Comparison of ENCODE assay signal across 31 cellular contexts in the genomic region with DNA sequence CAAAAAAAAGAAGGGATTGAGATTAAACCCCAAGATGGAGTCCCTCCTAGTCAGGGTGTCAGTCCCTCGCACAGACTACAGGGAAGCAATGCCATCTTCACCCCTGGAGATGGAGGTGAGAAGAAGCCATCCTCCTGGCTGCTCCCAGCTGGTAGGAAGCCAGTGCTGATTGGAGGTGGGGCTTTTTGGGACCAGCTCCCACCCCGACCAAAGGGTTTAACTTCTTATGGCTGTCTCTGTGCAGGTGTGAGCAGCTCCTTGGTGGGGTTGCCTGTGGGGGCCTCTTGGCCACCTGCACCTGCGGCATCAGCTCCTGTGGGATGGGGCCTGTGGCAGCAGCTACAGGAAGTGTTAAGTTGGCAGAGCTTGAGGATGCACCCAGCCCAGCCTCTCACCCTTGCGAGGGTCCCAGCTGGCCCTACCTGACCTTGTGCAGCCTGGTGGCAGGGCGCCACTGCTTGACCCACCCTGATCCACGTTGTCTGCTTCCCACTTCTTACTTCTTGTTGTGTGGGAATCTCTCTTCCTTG. TPM values are rescaled to one million over a fixed set of nuclear protein-coding genes. Genes with fewer than 3 reads are reported as not detected.
"Had no signal": no experiment of that assay in that cellular context is flagged by ENCODE, and none has a peak within 500 bp of the region (broad histone marks: within the 10 kb centered on the region; RNA-seq: fewer than 3 reads in every experiment).

No MANE protein-coding gene starts in this region.

- H3K4me3 Mint-ChIP-seq: activated CD4-positive, alpha-beta memory T cell treated with anti-CD3 and anti-CD28 coated beads, Interleukin-2, amount 10 ng/mL, durations not matched to agents 7 days and 5 days; activated CD4-positive, alpha-beta T cell treated with anti-CD3 and anti-CD28 coated beads, Interleukin-2, amount 10 ng/mL, durations not matched to agents 7 days and 5 days; activated naive CD4-positive, alpha-beta T cell treated with anti-CD3 and anti-CD28 coated beads for 36 hours; activated naive CD8-positive, alpha-beta T cell treated with anti-CD3 and anti-CD28 coated beads, Interleukin-2, amount 10 ng/mL, durations not matched to agents 7 days and 5 days; immature natural killer cell; memory B cell; naive thymus-derived CD8-positive, alpha-beta T cell; neural crest cell; stimulated activated naive CD8-positive, alpha-beta T cell treated with anti-CD3 and anti-CD28 coated beads, Interleukin-15, Interleukin-2, amounts not matched to agents 100 ng/mL and 50 ng/mL, for 24 hours had no signal

- H3K27ac ChIP-seq: brain microvascular endothelial cell, esophagus muscularis mucosa, foreskin keratinocyte, heart left ventricle, parathyroid adenoma, right atrium auricular region, thyroid gland, upper lobe of left lung had no signal

- H3K36me3 Mint-ChIP-seq: activated naive CD8-positive, alpha-beta T cell treated with anti-CD3 and anti-CD28 coated beads, Interleukin-2, amount 10 ng/mL, durations not matched to agents 7 days and 5 days; immature natural killer cell; memory B cell; naive thymus-derived CD8-positive, alpha-beta T cell had no signal

- H3K27me3 ChIP-seq: foreskin keratinocyte, right atrium auricular region, thyroid gland, upper lobe of left lung had no signal

- DNase-seq: activated CD4-positive, alpha-beta memory T cell treated with anti-CD3 and anti-CD28 coated beads, Interleukin-2, amount 10 ng/mL, durations not matched to agents 7 days and 5 days; activated CD4-positive, alpha-beta T cell treated with anti-CD3 and anti-CD28 coated beads, Interleukin-2, amount 10 ng/mL, durations not matched to agents 7 days and 5 days; activated naive CD4-positive, alpha-beta T cell treated with anti-CD3 and anti-CD28 coated beads for 36 hours; activated naive CD8-positive, alpha-beta T cell treated with anti-CD3 and anti-CD28 coated beads, Interleukin-2, amount 10 ng/mL, durations not matched to agents 7 days and 5 days; activated T-cell treated with anti-CD3 and anti-CD28 coated beads, Interleukin-2, amount 50 U/mL, for 48 hours; brain microvascular endothelial cell; caudate nucleus; foreskin keratinocyte; heart left ventricle; hypothalamus; immature natural killer cell; occipital lobe; stimulated activated CD4-positive, alpha-beta T cell treated with anti-CD3 and anti-CD28 coated beads, Interleukin-12 subunit alpha, Interleukin-12 subunit beta, amount 100 ng/mL, for 4 hours; stimulated activated CD4-positive, alpha-beta T cell treated with anti-CD3 and anti-CD28 coated beads, Interleukin-4, amount 100 ng/mL, for 1 hour; thyroid gland had no signal

- H3K4me1 ChIP-seq: esophagus muscularis mucosa, foreskin keratinocyte, heart left ventricle, parathyroid adenoma, right atrium auricular region, thyroid gland, upper lobe of left lung had no signal

- H3K9ac ChIP-seq: parathyroid adenoma had no signal

- H3K27ac Mint-ChIP-seq: activated CD4-positive, alpha-beta memory T cell treated with anti-CD3 and anti-CD28 coated beads, Interleukin-2, amount 10 ng/mL, durations not matched to agents 7 days and 5 days; activated CD4-positive, alpha-beta T cell treated with anti-CD3 and anti-CD28 coated beads, Interleukin-2, amount 10 ng/mL, durations not matched to agents 7 days and 5 days; activated naive CD4-positive, alpha-beta T cell treated with anti-CD3 and anti-CD28 coated beads for 36 hours; activated naive CD8-positive, alpha-beta T cell treated with anti-CD3 and anti-CD28 coated beads, Interleukin-2, amount 10 ng/mL, durations not matched to agents 7 days and 5 days; activated T-helper 2 cell treated with anti-CD3 and anti-CD28 coated beads, Interferon-gamma antibody, Interleukin-2, Interleukin-4, amounts not matched to agents 10 μg/mL and 5 μg/mL and 100 μg/mL, durations not matched to agents 14 hours and 24 hours and 36 hours; immature natural killer cell; memory B cell; stimulated activated naive CD8-positive, alpha-beta T cell treated with anti-CD3 and anti-CD28 coated beads, Interleukin-15, Interleukin-2, amounts not matched to agents 100 ng/mL and 50 ng/mL, for 24 hours had no signal

- H3K9me3 ChIP-seq: esophagus muscularis mucosa, heart left ventricle, right atrium auricular region, thyroid gland, upper lobe of left lung had no signal

- H3K4me1 Mint-ChIP-seq: activated CD4-positive, alpha-beta memory T cell treated with anti-CD3 and anti-CD28 coated beads, Interleukin-2, amount 10 ng/mL, durations not matched to agents 7 days and 5 days; activated CD4-positive, alpha-beta T cell treated with anti-CD3 and anti-CD28 coated beads, Interleukin-2, amount 10 ng/mL, durations not matched to agents 7 days and 5 days; immature natural killer cell; memory B cell; naive thymus-derived CD8-positive, alpha-beta T cell had no signal

- H3K9me3 Mint-ChIP-seq: activated CD4-positive, alpha-beta memory T cell treated with anti-CD3 and anti-CD28 coated beads, Interleukin-2, amount 10 ng/mL, durations not matched to agents 7 days and 5 days; activated CD4-positive, alpha-beta T cell treated with anti-CD3 and anti-CD28 coated beads, Interleukin-2, amount 10 ng/mL, durations not matched to agents 7 days and 5 days; activated naive CD4-positive, alpha-beta T cell treated with anti-CD3 and anti-CD28 coated beads for 36 hours; activated naive CD8-positive, alpha-beta T cell treated with anti-CD3 and anti-CD28 coated beads, Interleukin-2, amount 10 ng/mL, durations not matched to agents 7 days and 5 days; activated T-helper 2 cell treated with anti-CD3 and anti-CD28 coated beads, Interferon-gamma antibody, Interleukin-2, Interleukin-4, amounts not matched to agents 10 μg/mL and 5 μg/mL and 100 μg/mL, durations not matched to agents 14 hours and 24 hours and 36 hours; memory B cell; naive thymus-derived CD8-positive, alpha-beta T cell; neural crest cell; stimulated activated naive CD8-positive, alpha-beta T cell treated with anti-CD3 and anti-CD28 coated beads, Interleukin-15, Interleukin-2, amounts not matched to agents 100 ng/mL and 50 ng/mL, for 24 hours had no signal

- H3K36me3 ChIP-seq: brain microvascular endothelial cell, esophagus muscularis mucosa, heart left ventricle, right atrium auricular region, thyroid gland, upper lobe of left lung had no signal

- H3K4me3 ChIP-seq: esophagus muscularis mucosa, heart left ventricle, right atrium auricular region, thyroid gland, upper lobe of left lung had no signal

- ATAC-seq: activated CD4-positive, CD25-positive, alpha-beta regulatory T cell treated with anti-CD3 and anti-CD28 coated beads, Interleukin-2, amount 50 U/mL, for 24 hours; foreskin keratinocyte; heart left ventricle; naive thymus-derived CD8-positive, alpha-beta T cell had no signal

RNA-seq across cellular contexts. Expression of a gene that starts 3.8 kb away (rescaled TPM):
- total RNA-seq: activated CD4-positive, alpha-beta T cell treated with anti-CD3 and anti-CD28 coated beads, Interleukin-2, amount 10 ng/mL, durations not matched to agents 7 days and 5 days; heart left ventricle; naive thymus-derived CD8-positive, alpha-beta T cell; neural crest cell; right atrium auricular region had no signal
- polyA plus RNA-seq: heart left ventricle; naive thymus-derived CD8-positive, alpha-beta T cell had no signal

RNA-seq across cellular contexts. Expression of a gene that starts 20.7 kb away (rescaled TPM):
- total RNA-seq: activated CD4-positive, alpha-beta memory T cell treated with anti-CD3 and anti-CD28 coated beads, Interleukin-2, amount 10 ng/mL, durations not matched to agents 7 days and 5 days; activated CD4-positive, alpha-beta T cell treated with anti-CD3 and anti-CD28 coated beads, Interleukin-2, amount 10 ng/mL, durations not matched to agents 7 days and 5 days; activated naive CD4-positive, alpha-beta T cell treated with anti-CD3 and anti-CD28 coated beads for 36 hours; activated naive CD8-positive, alpha-beta T cell treated with anti-CD3 and anti-CD28 coated beads, Interleukin-2, amount 10 ng/mL, durations not matched to agents 7 days and 5 days; activated T-helper 2 cell treated with anti-CD3 and anti-CD28 coated beads, Interferon-gamma antibody, Interleukin-2, Interleukin-4, amounts not matched to agents 10 μg/mL and 5 μg/mL and 100 μg/mL, durations not matched to agents 14 hours and 24 hours and 36 hours; foreskin keratinocyte; heart left ventricle; naive thymus-derived CD8-positive, alpha-beta T cell; neural crest cell; occipital lobe; pulmonary artery endothelial cell; right atrium auricular region; skeletal muscle tissue; T-helper 1 cell treated with Interleukin-12 subunit alpha and Interleukin-12 subunit beta and Interleukin-4 antibody, amounts not matched to agents 30 ng/mL and 1 ng/mL, for 36 hours had no signal
- polyA plus RNA-seq: heart left ventricle; naive thymus-derived CD8-positive, alpha-beta T cell had no signal

RNA-seq across cellular contexts. Expression of a gene that starts 37.6 kb away (rescaled TPM):
- total RNA-seq: naive thymus-derived CD8-positive, alpha-beta T cell; neural crest cell; occipital lobe; skeletal muscle tissue had no signal
- polyA plus RNA-seq: immature natural killer cell; naive thymus-derived CD8-positive, alpha-beta T cell had no signal

RNA-seq across cellular contexts. Expression of a gene that starts 50.6 kb away (rescaled TPM):
- total RNA-seq: activated CD4-positive, alpha-beta memory T cell treated with anti-CD3 and anti-CD28 coated beads, Interleukin-2, amount 10 ng/mL, durations not matched to agents 7 days and 5 days; activated CD4-positive, alpha-beta T cell treated with anti-CD3 and anti-CD28 coated beads, Interleukin-2, amount 10 ng/mL, durations not matched to agents 7 days and 5 days; activated naive CD4-positive, alpha-beta T cell treated with anti-CD3 and anti-CD28 coated beads for 36 hours; activated naive CD8-positive, alpha-beta T cell treated with anti-CD3 and anti-CD28 coated beads, Interleukin-2, amount 10 ng/mL, durations not matched to agents 7 days and 5 days; activated T-helper 2 cell treated with anti-CD3 and anti-CD28 coated beads, Interferon-gamma antibody, Interleukin-2, Interleukin-4, amounts not matched to agents 10 μg/mL and 5 μg/mL and 100 μg/mL, durations not matched to agents 14 hours and 24 hours and 36 hours; astrocyte; chondrocyte; esophagus muscularis mucosa; foreskin keratinocyte; heart left ventricle; kidney epithelial cell; naive thymus-derived CD8-positive, alpha-beta T cell; neural crest cell; occipital lobe; pulmonary artery endothelial cell; right atrium auricular region; skeletal muscle tissue; T-helper 1 cell treated with Interleukin-12 subunit alpha and Interleukin-12 subunit beta and Interleukin-4 antibody, amounts not matched to agents 30 ng/mL and 1 ng/mL, for 36 hours; upper lobe of left lung had no signal
- polyA plus RNA-seq: foreskin keratinocyte; heart left ventricle; immature natural killer cell; naive thymus-derived CD8-positive, alpha-beta T cell had no signal
